Comparison of ENCODE assay signal across 21 cellular contexts in genomic region chr5:9558319-9558965, GRCh38. TPM values are rescaled to one million over a fixed set of nuclear protein-coding genes. Genes with fewer than 3 reads are reported as not detected.
DNase-seq lines count a peak whose midpoint lies in the region; ATAC-seq, FAIRE-seq and TF ChIP-seq lines count a peak whose summit lies in the region.
"Had no signal": no experiment of that assay in that cellular context is flagged by ENCODE, and none has a peak within 500 bp of the region (broad histone marks: within the 10 kb centered on the region; RNA-seq: fewer than 3 reads in every experiment).

No MANE protein-coding gene starts in this region.

- H3K27me3 ChIP-seq in RWPE2 (ENCODE audit: insufficient read depth, poor library complexity, severe bottlenecking) (no peaks in the 10 kb centered on the region), right lobe of liver (no peaks in the 10 kb centered on the region), transverse colon (no peaks in the 10 kb centered on the region)
- H3K27me3 ChIP-seq: BE2C, SJCRH30 had no signal

- DNase-seq in HTR-8/SVneo (ENCODE audit: insufficient read length, low spot score) (no peak), RWPE2 (ENCODE audit: low spot score) (no peak), right lobe of liver (peak in 2 of 3 donors; percentile 63 to 67), transverse colon (peak; percentile 66), DMS153 treated with DMSO at 0.1 percent for 48 hours (lab: John Stamatoyannopoulos, UW; ENCODE audit: unreplicated experiment) (no peak), D341Med (ENCODE audit: low spot score) (no peak), NCI-H446 (lab: John Stamatoyannopoulos, UW) (no peak)
- DNase-seq: BE2C; DMS79 treated with DMSO at 0.1 percent for 48 hours; MM.1S; NCI-H1048; NCI-H1417 treated with DMSO at 0.1 percent for 48 hours; NCI-H1930; NCI-H2227 treated with DMSO at 0.1 percent for 48 hours; NCI-H510A treated with DMSO at 0.1 percent for 48 hours; NCI-H774; NK-92 treated with Interleukin-12 subunit alpha and Interleukin-12 subunit beta, amount 100 ng/mL, for 24 hours; SJCRH30 had no signal

- H3K36me3 ChIP-seq in RWPE2 (ENCODE audit: low read depth) (no peaks in the 10 kb centered on the region), right lobe of liver (no peaks in the 10 kb centered on the region), transverse colon (no peaks in the 10 kb centered on the region)
- H3K36me3 ChIP-seq: BE2C, SJCRH30 had no signal

- ATAC-seq in RWPE2 (ENCODE audit: low read depth) (no peak), right lobe of liver (peak; percentile 88 to 98 (median 96))
- ATAC-seq: K562 had no signal

- H3K4me1 ChIP-seq in RWPE2 (ENCODE audit: insufficient read depth, poor library complexity, severe bottlenecking): peaks cover 19% of the 10 kb centered on the region
- H3K4me1 ChIP-seq in right lobe of liver: peaks cover 0 to 17% (median 0%) of the 10 kb centered on the region in 4 donors
- H3K4me1 ChIP-seq in transverse colon: peaks cover under 1 to 37% (median 15%) of the 10 kb centered on the region in 4 donors
- H3K4me1 ChIP-seq: BE2C, SJCRH30 had no signal

- H3K27ac ChIP-seq in RWPE2 (ENCODE audit: poor library complexity, severe bottlenecking) (peak overlapping the region; percentile 61), right lobe of liver (no peak overlapping the region), transverse colon (peak overlapping the region; percentile 29 to 68 (median 52))
- H3K27ac ChIP-seq: SJCRH30 had no signal

- FAIRE-seq in HTR-8/SVneo (lab: Jason Lieb, UNC): peak; percentile 46
- FAIRE-seq: H54, K562 had no signal

- TF ChIP-seq CTCF in RWPE2 (IDR thresholded peaks at IDR 0.05; ENCODE audit: poor library complexity, severe bottlenecking): no peak
- TF ChIP-seq CTCF in right lobe of liver (IDR thresholded peaks at IDR 0.05): no peak
- no peak for TF ChIP-seq CTCF in transverse colon (IDR thresholded peaks at IDR 0.05)

- H3K9me3 ChIP-seq in RWPE2 (ENCODE audit: severe bottlenecking): no peaks in the 10 kb centered on the region
- no peaks in the 10 kb centered on the region for H3K9me3 ChIP-seq in right lobe of liver
- no peaks in the 10 kb centered on the region for H3K9me3 ChIP-seq in transverse colon
- H3K9me3 ChIP-seq: BE2C, SJCRH30 had no signal

- intact Hi-C loops in right lobe of liver (cut with DNase I) (no loop called here), transverse colon (cut with DNase I; ENCODE audit: low total_unique reads) (no loop called here)

- TF ChIP-seq EP300 in transverse colon (IDR thresholded peaks at IDR 0.05; ENCODE audit: low read depth): no peak

- H3K4me3 ChIP-seq in RWPE2 (ENCODE audit: severe bottlenecking) (no peak overlapping the region), right lobe of liver (no peak overlapping the region), transverse colon (no peak overlapping the region)
- H3K4me3 ChIP-seq: K562, SJCRH30 had no signal

- in situ Hi-C loops in transverse colon (cut with MboI; ENCODE audit: low pct_ligation_motif_present in 1 of 4, low pct_unique_long_range_greater_than_20kb in 1 of 4, low sequenced_read_pairs in 3 of 4): no loop called here

- TF ChIP-seq POLR2A in right lobe of liver (IDR thresholded peaks at IDR 0.05) (no peak), transverse colon (IDR thresholded peaks at IDR 0.05) (no peak)

- WGBS in right lobe of liver (ENCODE audit: insufficient coverage, low coverage, low lambda C conversion rate, missing lambda C conversion rate): 45% methylated on average over 5 of the region's 5 CpGs
- 41 to 53% methylated on average over 4 to 5 of the region's 5 CpGs for WGBS in transverse colon (ENCODE audit: low coverage in 1 of 2), 2 donors

RNA-seq across cellular contexts. Expression of gene SEMA5A, which starts 12.6 kb away (rescaled TPM):
- total RNA-seq in right lobe of liver (10 to 100 TPM in 1 of 6 experiments, 1 to 10 TPM in 5; 3.1 to 12.6 (median 5.7) TPM), transverse colon (10 to 100 TPM; 15.0 to 81.0 (median 52.9) TPM)
- total RNA-seq: OCI-LY7, SJCRH30 had no signal

Comparison
In these comparisons a context has a peak if more than half of its experiments do, and no peak if none do; other contexts are left out.
1. DNase-seq: peak in right lobe of liver (2 of 3) and transverse colon (single experiment); none in HTR-8/SVneo (single experiment), RWPE2 (single experiment), DMS153 treated with DMSO at 0.1 percent for 48 hours (single experiment), D341Med (single experiment) and NCI-H446 (0 of 2).
2. H3K27ac ChIP-seq: peak in RWPE2 (single experiment) and transverse colon (4 of 4); none in right lobe of liver (0 of 3).